In the genomic region with DNA sequence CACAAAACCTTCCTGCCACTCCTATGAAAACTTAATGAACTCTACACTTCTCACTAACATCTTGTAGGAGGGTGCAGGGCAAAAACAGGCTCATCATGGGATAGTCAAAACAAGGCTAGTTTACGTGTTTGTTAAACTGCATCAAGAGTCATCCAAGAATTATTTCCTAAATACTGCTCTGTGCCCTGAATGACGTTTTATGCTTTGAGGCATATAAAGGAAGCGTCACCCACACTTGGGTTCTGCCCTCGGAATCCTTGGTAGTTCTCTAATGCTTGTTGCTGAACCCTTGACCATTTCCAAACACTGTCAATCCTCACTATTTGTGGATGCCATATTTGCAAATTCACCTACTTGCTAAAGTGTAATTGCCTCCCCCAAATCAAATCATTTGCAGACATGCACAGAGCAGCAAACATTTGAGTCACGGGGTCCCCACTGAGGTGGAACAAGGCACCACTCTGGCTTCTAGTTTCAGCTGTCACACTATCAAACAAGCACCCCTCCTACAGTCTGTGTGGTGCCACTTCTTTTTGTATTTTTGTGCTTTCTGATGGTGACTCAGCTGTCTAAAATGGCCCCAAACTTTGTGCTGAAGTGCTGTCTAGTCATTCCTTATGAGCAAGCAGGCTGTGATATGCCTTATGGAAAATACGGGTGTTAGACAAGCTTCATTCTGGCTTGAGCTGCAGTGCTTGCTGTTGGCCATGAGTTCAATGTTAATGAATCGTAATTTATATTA, we compare ENCODE assay signal across 14 cellular contexts. TPM values are rescaled to one million over a fixed set of nuclear protein-coding genes. Genes with fewer than 3 reads are reported as not detected.
DNase-seq lines count a peak whose midpoint lies in the region; ATAC-seq, FAIRE-seq and TF ChIP-seq lines count a peak whose summit lies in the region.
"Had no signal": no experiment of that assay in that cellular context is flagged by ENCODE, and none has a peak within 500 bp of the region (broad histone marks: within the 10 kb centered on the region; RNA-seq: fewer than 3 reads in every experiment).

No MANE protein-coding gene starts in this region.

- WGBS in transverse colon (ENCODE audit: low coverage in 1 of 2), 2 donors: 66 to 80% methylated on average over 6 to 7 of the region's 7 CpGs
- WGBS in HepG2 (ENCODE audit: low lambda C conversion rate): 33% methylated on average over 7 of the region's 7 CpGs

- DNase-seq in HK-2 (ENCODE audit: unreplicated experiment) (peak; percentile 20), astrocyte of the spinal cord (ENCODE audit: low read depth, low spot score) (peak; percentile 73), kidney epithelial cell (ENCODE audit: low read depth) (no peak), transverse colon (no peak), NCI-H2227 treated with DMSO at 0.1 percent for 48 hours (lab: John Stamatoyannopoulos, UW) (no peak), islet precursor cell (no peak), HepG2 (ENCODE audit: low spot score) (no peak)
- DNase-seq: activated CD8-positive, alpha-beta memory T cell treated with anti-CD3 and anti-CD28 coated beads for 24 hours; left cardiac atrium; NCI-H2029; posterior cingulate gyrus; T-helper 2 cell had no signal

- POLR2A ChIA-PET in HepG2 (lab: Yijun Ruan, JAX): no interaction called here

- no peak overlapping the region for H3K9ac ChIP-seq in HepG2 (ENCODE audit: insufficient read depth, low read depth, low read length)

- TF ChIP-seq POLR2A in transverse colon (IDR thresholded peaks at IDR 0.05): no peak
- TF ChIP-seq POLR2A in HepG2 (IDR thresholded peaks at IDR 0.05; ENCODE audit: insufficient read depth in 1 of 2, low read depth in 2 of 2, low read length in 2 of 2): no peak

- no TSS peak for BruUV-seq in HepG2 (replicated peaks; lab: Mats Ljungman, UMichigan)

- ATAC-seq in HepG2: no peak

- H3K4me1 ChIP-seq in transverse colon: peaks cover 7 to 31% (median 19%) of the 10 kb centered on the region in 4 donors
- peaks cover 17% of the 10 kb centered on the region for H3K4me1 ChIP-seq in HepG2 (ENCODE audit: insufficient read depth, low read length)

- H3K27ac ChIP-seq in transverse colon (peak overlapping the region in 3 of 4 donors; percentile 56 to 88 (median 63)), HepG2 (ENCODE audit: extremely low read length, insufficient read depth, low read length) (no peak overlapping the region)
- H3K27ac ChIP-seq: epithelial cell of prostate had no signal

- intact Hi-C loops in transverse colon (cut with DNase I; ENCODE audit: low total_unique reads): no loop called here
- intact Hi-C loops in HepG2 (cut with micrococcal nuclease; ENCODE audit: unreplicated experiment): no loop called here

- in situ Hi-C loops in astrocyte of the spinal cord (cut with HindIII; ENCODE audit: low sequenced_read_pairs): no loop called here
- in situ Hi-C loops in transverse colon (cut with MboI; ENCODE audit: low pct_ligation_motif_present in 1 of 4, low pct_unique_long_range_greater_than_20kb in 1 of 4, low sequenced_read_pairs in 3 of 4): no loop called here
- in situ Hi-C loops in HepG2 (cut with HindIII; ENCODE audit: extremely low pct_ligation_motif_present, low pct_unique_long_range_greater_than_20kb): no loop called here

- TF ChIP-seq CTCF in astrocyte of the spinal cord (IDR thresholded peaks at IDR 0.05; ENCODE audit: low read depth, low read length) (peak; percentile 9), kidney epithelial cell (IDR thresholded peaks at IDR 0.05; ENCODE audit: insufficient read depth, low read length, poor library complexity, severe bottlenecking) (peak; percentile 2), transverse colon (IDR thresholded peaks at IDR 0.05) (no peak), HepG2 (CRISPR knock-in tag; IDR thresholded peaks at IDR 0.05) (no peak)

- TF ChIP-seq EP300 in transverse colon (IDR thresholded peaks at IDR 0.05; ENCODE audit: low read depth) (no peak), HepG2 (IDR thresholded peaks at IDR 0.05; ENCODE audit: low read depth in 2 of 2, low read length in 2 of 2) (no peak), HepG2 (CRISPR knock-in tag; IDR thresholded peaks at IDR 0.05; ENCODE audit: borderline replicate concordance) (no peak)

- CTCF ChIA-PET in HepG2 (lab: Yijun Ruan, JAX; ENCODE audit: low intra/inter-chr PET ratio, low total read pairs): no interaction called here

- H3K9me3 ChIP-seq in transverse colon (no peaks in the 10 kb centered on the region), HepG2 (ENCODE audit: low read length) (no peaks in the 10 kb centered on the region)

- no peaks in the 10 kb centered on the region for H3K79me2 ChIP-seq in HepG2 (ENCODE audit: insufficient read depth, low read length)

- no peak overlapping the region for H2AFZ ChIP-seq in HepG2 (ENCODE audit: low read length)

- no peaks in the 10 kb centered on the region for H3K27me3 ChIP-seq in kidney epithelial cell (ENCODE audit: control insufficient read depth, insufficient read depth, low read length)
- H3K27me3 ChIP-seq in transverse colon: no peaks in the 10 kb centered on the region
- peaks cover 0 to 1% of the 10 kb centered on the region in 2 experiments; a peak in 1 of 5 replicates for H3K27me3 ChIP-seq in HepG2 (ENCODE audit: control insufficient read depth in 1 of 2, insufficient read depth in 2 of 2, low read length in 2 of 2)

- TF ChIP-seq RAD21 in HepG2 (CRISPR knock-in tag; IDR thresholded peaks at IDR 0.05): no peak

- H3K4me3 ChIP-seq in astrocyte of the spinal cord (ENCODE audit: low read depth, low read length) (no peak overlapping the region), kidney epithelial cell (ENCODE audit: low read depth, low read length) (no peak overlapping the region), transverse colon (no peak overlapping the region), HepG2 (replicated peaks in 1 of 3; ENCODE audit: insufficient read depth in 1 of 3, low read depth in 2 of 3, low read length in 3 of 3) (no peak overlapping the region)

- H3K4me2 ChIP-seq in HepG2 (ENCODE audit: low read depth, low read length): no peak overlapping the region

- FAIRE-seq in HepG2 (lab: Jason Lieb, UNC): no peak
- FAIRE-seq: GM12892 had no signal

- no peaks in the 10 kb centered on the region for H4K20me1 ChIP-seq in HepG2 (ENCODE audit: insufficient read depth, low read length)

- H3K36me3 ChIP-seq in kidney epithelial cell (ENCODE audit: control insufficient read depth, insufficient read depth, low read length): peaks cover 2% of the 10 kb centered on the region
- no peaks in the 10 kb centered on the region for H3K36me3 ChIP-seq in transverse colon
- H3K36me3 ChIP-seq in HepG2 (replicated peaks in 1 of 2; ENCODE audit: control insufficient read depth in 1 of 2, insufficient read depth in 2 of 2, low read length in 2 of 2): no peaks in the 10 kb centered on the region

TF ChIP-seq in HepG2, 621 proteins besides CTCF, POLR2A, EP300 and RAD21:
- no peak for TF ChIP-seq NBN (conservative IDR thresholded peaks at IDR 0.05)
- no peak for TF ChIP-seq ZNF703 (CRISPR knock-in tag; IDR thresholded peaks at IDR 0.05; ENCODE audit: borderline replicate concordance)
- no peak for TF ChIP-seq GLI4 (CRISPR knock-in tag; IDR thresholded peaks at IDR 0.05; ENCODE audit: borderline replicate concordance)

RNA-seq across cellular contexts. Expression of a gene that starts 15.5 kb away (rescaled TPM):
- total RNA-seq in kidney epithelial cell (1,064 and 1,134 TPM in 2 replicates), transverse colon (100 to 1,000 TPM in 3 of 4 donors, 10 to 100 TPM in 1; 96.1 to 646 (median 126) TPM), HepG2 (2016; rRNA removed; fragmentation: Illumina TruSeq; extraction: Trizol) (0.32 and 1.1 TPM in 2 replicates)
- total RNA-seq in HepG2 (2016; cell fraction: cytosol; rRNA removed; fragmentation: Illumina TruSeq; extraction: Trizol; ENCODE audit: low read depth): 0.30 TPM in 1 of 2 replicates, not detected in the other
- total RNA-seq in HepG2 (2016; cell fraction: insoluble cytoplasmic fraction; rRNA removed; fragmentation: Illumina TruSeq; extraction: Trizol): 0.46 and 0.52 TPM in 2 replicates
- total RNA-seq in HepG2 (2016; cell fraction: membrane; rRNA removed; fragmentation: Illumina TruSeq; extraction: Trizol): not detected in 2 replicates
- total RNA-seq in HepG2 (2016; cell fraction: nucleus; rRNA removed; fragmentation: Illumina TruSeq; extraction: Trizol): 0.93 and 0.94 TPM in 2 replicates
- 1.3 and 1.6 TPM in 2 replicates for polyA plus RNA-seq in HepG2 (2011; rRNA removed)
- 0.96 and 1.2 TPM in 2 replicates for polyA plus RNA-seq in HepG2 (2011; cell fraction: cytosol; rRNA removed)
- 0.83 and 1.3 TPM in 2 replicates for polyA plus RNA-seq in HepG2 (2011; cell fraction: nucleus; rRNA removed)
- polyA plus RNA-seq in HepG2 (2012): 0.36 and 0.42 TPM in 2 replicates
- polyA plus RNA-seq in HepG2 (2016; cell fraction: cytosol; fragmentation: Illumina TruSeq; extraction: Trizol; ENCODE audit: low read depth): 0.14 and 0.24 TPM in 2 replicates
- 0.52 and 0.59 TPM in 2 replicates for polyA plus RNA-seq in HepG2 (2016; cell fraction: insoluble cytoplasmic fraction; fragmentation: Illumina TruSeq; extraction: Trizol; ENCODE audit: low read depth)
- 0.27 and 0.38 TPM in 2 replicates for polyA plus RNA-seq in HepG2 (2016; cell fraction: membrane; fragmentation: Illumina TruSeq; extraction: Trizol; ENCODE audit: low read depth)
- polyA plus RNA-seq in HepG2 (2016; cell fraction: nucleus; fragmentation: Illumina TruSeq; extraction: Trizol; ENCODE audit: insufficient read depth, low read depth): 1.6 and 1.9 TPM in 2 replicates
- 0.62 and 1.8 TPM in 2 replicates for polyA minus RNA-seq in HepG2 (2011; rRNA and poly(A)+ RNA removed; ENCODE audit: low replicate concordance)
- polyA minus RNA-seq in HepG2 (2011; cell fraction: cytosol; rRNA and poly(A)+ RNA removed): 0.53 and 1.3 TPM in 2 replicates
- polyA minus RNA-seq in HepG2 (2011; cell fraction: nucleus; rRNA and poly(A)+ RNA removed): not detected in 2 replicates

Comparison
In these comparisons a context has a peak if more than half of its experiments do, and no peak if none do; other contexts are left out.
1. DNase-seq: peak in HK-2 (single experiment) and astrocyte of the spinal cord (single experiment); none in kidney epithelial cell (single experiment), transverse colon (single experiment), NCI-H2227 treated with DMSO at 0.1 percent for 48 hours (single experiment), islet precursor cell (single experiment) and HepG2 (single experiment).
2. CTCF ChIP-seq: peak in astrocyte of the spinal cord (single experiment) and kidney epithelial cell (single experiment); none in transverse colon (0 of 5) and HepG2 (single experiment).
3. RNA of a gene that starts 15.5 kb away (total RNA-seq): 1,064 to 1,134 TPM in kidney epithelial cell and 96.1 to 646 TPM in transverse colon; 0.30 to 1.1 TPM in HepG2; every median in the first group is over 10 times any median in the second.